Comparison of ENCODE assay signal across 1 cellular context in the genomic region with DNA sequence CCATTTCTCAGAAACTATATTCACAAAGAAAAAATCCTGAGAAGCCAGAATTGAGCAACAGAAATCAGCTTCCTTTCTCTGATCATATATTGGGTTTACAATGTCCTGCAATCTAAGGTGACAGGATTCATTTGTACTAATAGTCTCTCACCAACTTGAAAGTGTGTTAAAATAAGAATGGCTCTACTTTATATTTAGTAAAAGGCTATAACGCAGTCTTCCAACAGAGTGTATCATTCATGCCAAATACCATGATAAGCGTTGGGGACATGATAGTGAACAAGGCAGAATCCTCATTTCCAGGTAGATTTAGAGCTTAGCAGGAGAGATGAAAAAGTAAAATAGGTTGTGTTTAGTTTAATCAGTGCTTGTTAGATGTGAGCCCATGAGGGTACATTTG.
TF ChIP-seq lines count a peak whose summit lies in the region.

No MANE protein-coding gene starts in this region.

TF ChIP-seq in GM23338, 12 proteins besides CTCF, POLR2A, EP300 and RAD21:
- TF ChIP-seq, protein P1, sequence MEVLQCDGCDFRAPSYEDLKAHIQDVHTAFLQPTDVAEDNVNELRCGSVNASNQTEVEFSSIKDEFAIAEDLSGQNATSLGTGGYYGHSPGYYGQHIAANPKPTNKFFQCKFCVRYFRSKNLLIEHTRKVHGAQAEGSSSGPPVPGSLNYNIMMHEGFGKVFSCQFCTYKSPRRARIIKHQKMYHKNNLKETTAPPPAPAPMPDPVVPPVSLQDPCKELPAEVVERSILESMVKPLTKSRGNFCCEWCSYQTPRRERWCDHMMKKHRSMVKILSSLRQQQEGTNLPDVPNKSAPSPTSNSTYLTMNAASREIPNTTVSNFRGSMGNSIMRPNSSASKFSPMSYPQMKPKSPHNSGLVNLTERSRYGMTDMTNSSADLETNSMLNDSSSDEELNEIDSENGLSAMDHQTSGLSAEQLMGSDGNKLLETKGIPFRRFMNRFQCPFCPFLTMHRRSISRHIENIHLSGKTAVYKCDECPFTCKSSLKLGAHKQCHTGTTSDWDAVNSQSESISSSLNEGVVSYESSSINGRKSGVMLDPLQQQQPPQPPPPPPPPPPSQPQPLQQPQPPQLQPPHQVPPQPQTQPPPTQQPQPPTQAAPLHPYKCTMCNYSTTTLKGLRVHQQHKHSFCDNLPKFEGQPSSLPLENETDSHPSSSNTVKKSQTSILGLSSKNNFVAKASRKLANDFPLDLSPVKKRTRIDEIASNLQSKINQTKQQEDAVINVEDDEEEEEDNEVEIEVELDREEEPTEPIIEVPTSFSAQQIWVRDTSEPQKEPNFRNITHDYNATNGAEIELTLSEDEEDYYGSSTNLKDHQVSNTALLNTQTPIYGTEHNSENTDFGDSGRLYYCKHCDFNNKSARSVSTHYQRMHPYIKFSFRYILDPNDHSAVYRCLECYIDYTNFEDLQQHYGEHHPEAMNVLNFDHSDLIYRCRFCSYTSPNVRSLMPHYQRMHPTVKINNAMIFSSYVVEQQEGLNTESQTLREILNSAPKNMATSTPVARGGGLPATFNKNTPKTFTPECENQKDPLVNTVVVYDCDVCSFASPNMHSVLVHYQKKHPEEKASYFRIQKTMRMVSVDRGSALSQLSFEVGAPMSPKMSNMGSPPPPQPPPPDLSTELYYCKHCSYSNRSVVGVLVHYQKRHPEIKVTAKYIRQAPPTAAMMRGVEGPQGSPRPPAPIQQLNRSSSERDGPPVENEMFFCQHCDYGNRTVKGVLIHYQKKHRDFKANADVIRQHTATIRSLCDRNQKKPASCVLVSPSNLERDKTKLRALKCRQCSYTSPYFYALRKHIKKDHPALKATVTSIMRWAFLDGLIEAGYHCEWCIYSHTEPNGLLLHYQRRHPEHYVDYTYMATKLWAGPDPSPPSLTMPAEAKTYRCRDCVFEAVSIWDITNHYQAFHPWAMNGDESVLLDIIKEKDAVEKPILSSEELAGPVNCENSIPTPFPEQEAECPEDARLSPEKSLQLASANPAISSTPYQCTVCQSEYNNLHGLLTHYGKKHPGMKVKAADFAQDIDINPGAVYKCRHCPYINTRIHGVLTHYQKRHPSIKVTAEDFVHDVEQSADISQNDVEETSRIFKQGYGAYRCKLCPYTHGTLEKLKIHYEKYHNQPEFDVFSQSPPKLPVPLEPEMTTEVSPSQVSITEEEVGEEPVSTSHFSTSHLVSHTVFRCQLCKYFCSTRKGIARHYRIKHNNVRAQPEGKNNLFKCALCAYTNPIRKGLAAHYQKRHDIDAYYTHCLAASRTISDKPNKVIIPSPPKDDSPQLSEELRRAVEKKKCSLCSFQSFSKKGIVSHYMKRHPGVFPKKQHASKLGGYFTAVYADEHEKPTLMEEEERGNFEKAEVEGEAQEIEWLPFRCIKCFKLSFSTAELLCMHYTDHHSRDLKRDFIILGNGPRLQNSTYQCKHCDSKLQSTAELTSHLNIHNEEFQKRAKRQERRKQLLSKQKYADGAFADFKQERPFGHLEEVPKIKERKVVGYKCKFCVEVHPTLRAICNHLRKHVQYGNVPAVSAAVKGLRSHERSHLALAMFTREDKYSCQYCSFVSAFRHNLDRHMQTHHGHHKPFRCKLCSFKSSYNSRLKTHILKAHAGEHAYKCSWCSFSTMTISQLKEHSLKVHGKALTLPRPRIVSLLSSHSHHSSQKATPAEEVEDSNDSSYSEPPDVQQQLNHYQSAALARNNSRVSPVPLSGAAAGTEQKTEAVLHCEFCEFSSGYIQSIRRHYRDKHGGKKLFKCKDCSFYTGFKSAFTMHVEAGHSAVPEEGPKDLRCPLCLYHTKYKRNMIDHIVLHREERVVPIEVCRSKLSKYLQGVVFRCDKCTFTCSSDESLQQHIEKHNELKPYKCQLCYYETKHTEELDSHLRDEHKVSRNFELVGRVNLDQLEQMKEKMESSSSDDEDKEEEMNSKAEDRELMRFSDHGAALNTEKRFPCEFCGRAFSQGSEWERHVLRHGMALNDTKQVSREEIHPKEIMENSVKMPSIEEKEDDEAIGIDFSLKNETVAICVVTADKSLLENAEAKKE (CRISPR knock-in tag; IDR thresholded peaks at IDR 0.05) = no peak
- TF ChIP-seq POLR2AphosphoS5 (IDR thresholded peaks at IDR 0.05; ENCODE audit: low read depth) = no peak
- TF ChIP-seq ZNF331 (CRISPR knock-in tag; IDR thresholded peaks at IDR 0.05; ENCODE audit: low read depth) = no peak
- TF ChIP-seq CREB1 (CRISPR knock-in tag; IDR thresholded peaks at IDR 0.05; ENCODE audit: low read depth) = no peak
- TF ChIP-seq, protein P2, sequence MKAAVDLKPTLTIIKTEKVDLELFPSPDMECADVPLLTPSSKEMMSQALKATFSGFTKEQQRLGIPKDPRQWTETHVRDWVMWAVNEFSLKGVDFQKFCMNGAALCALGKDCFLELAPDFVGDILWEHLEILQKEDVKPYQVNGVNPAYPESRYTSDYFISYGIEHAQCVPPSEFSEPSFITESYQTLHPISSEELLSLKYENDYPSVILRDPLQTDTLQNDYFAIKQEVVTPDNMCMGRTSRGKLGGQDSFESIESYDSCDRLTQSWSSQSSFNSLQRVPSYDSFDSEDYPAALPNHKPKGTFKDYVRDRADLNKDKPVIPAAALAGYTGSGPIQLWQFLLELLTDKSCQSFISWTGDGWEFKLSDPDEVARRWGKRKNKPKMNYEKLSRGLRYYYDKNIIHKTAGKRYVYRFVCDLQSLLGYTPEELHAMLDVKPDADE (IDR thresholded peaks at IDR 0.05) = no peak
- TF ChIP-seq ZNF114 (CRISPR knock-in tag; IDR thresholded peaks at IDR 0.05) = no peak
- TF ChIP-seq EZH2phosphoT487 (IDR thresholded peaks at IDR 0.05; ENCODE audit: unreplicated experiment) = no peak
- TF ChIP-seq EZH2 (IDR thresholded peaks at IDR 0.05; ENCODE audit: low read depth, unreplicated experiment) = no peak
- no peak for TF ChIP-seq STAT1 (IDR thresholded peaks at IDR 0.05; ENCODE audit: unreplicated experiment)
- no peak for TF ChIP-seq NANOG (IDR thresholded peaks at IDR 0.05; ENCODE audit: borderline replicate concordance)
- TF ChIP-seq JUNB (IDR thresholded peaks at IDR 0.05; ENCODE audit: unreplicated experiment) = no peak
- TF ChIP-seq, protein P3, sequence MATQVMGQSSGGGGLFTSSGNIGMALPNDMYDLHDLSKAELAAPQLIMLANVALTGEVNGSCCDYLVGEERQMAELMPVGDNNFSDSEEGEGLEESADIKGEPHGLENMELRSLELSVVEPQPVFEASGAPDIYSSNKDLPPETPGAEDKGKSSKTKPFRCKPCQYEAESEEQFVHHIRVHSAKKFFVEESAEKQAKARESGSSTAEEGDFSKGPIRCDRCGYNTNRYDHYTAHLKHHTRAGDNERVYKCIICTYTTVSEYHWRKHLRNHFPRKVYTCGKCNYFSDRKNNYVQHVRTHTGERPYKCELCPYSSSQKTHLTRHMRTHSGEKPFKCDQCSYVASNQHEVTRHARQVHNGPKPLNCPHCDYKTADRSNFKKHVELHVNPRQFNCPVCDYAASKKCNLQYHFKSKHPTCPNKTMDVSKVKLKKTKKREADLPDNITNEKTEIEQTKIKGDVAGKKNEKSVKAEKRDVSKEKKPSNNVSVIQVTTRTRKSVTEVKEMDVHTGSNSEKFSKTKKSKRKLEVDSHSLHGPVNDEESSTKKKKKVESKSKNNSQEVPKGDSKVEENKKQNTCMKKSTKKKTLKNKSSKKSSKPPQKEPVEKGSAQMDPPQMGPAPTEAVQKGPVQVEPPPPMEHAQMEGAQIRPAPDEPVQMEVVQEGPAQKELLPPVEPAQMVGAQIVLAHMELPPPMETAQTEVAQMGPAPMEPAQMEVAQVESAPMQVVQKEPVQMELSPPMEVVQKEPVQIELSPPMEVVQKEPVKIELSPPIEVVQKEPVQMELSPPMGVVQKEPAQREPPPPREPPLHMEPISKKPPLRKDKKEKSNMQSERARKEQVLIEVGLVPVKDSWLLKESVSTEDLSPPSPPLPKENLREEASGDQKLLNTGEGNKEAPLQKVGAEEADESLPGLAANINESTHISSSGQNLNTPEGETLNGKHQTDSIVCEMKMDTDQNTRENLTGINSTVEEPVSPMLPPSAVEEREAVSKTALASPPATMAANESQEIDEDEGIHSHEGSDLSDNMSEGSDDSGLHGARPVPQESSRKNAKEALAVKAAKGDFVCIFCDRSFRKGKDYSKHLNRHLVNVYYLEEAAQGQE (IDR thresholded peaks at IDR 0.05; ENCODE audit: unreplicated experiment) = no peak
TF ChIP-seq in GM23338: peak in this region for 0.
